In genomic region chr13:92613921-92614320, GRCh38 we compare ENCODE assay signal across 1 cellular context.
A peak's percentile ranks its signal among the peaks of the same experiment; 100 is the strongest.
TF ChIP-seq lines count a peak whose summit lies in the region.

No MANE protein-coding gene starts in this region.

TF ChIP-seq in K562, 482 proteins besides CTCF, POLR2A, EP300 and RAD21 (continued from another document):
- TF ChIP-seq, protein P1, sequence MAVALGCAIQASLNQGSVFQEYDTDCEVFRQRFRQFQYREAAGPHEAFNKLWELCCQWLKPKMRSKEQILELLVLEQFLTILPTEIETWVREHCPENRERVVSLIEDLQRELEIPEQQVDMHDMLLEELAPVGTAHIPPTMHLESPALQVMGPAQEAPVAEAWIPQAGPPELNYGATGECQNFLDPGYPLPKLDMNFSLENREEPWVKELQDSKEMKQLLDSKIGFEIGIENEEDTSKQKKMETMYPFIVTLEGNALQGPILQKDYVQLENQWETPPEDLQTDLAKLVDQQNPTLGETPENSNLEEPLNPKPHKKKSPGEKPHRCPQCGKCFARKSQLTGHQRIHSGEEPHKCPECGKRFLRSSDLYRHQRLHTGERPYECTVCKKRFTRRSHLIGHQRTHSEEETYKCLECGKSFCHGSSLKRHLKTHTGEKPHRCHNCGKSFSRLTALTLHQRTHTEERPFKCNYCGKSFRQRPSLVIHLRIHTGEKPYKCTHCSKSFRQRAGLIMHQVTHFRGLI (CRISPR knock-in tag; IDR thresholded peaks at IDR 0.05): 0 out of 2 replicates have a peak, but pooled peaks have one; percentile 35
- TF ChIP-seq ELF1 (tag; IDR thresholded peaks at IDR 0.05) (no peak), BRF2 (IDR thresholded peaks at IDR 0.05; ENCODE audit: borderline replicate concordance, insufficient read depth, insufficient read length) (no peak), ZNF79 (CRISPR knock-in tag; IDR thresholded peaks at IDR 0.05; ENCODE audit: low read depth) (no peak), FOXM1 (IDR thresholded peaks at IDR 0.05; ENCODE audit: low read depth) (no peak), FOXM1 (CRISPR knock-in tag; IDR thresholded peaks at IDR 0.05; ENCODE audit: low read depth) (no peak), PPARD (CRISPR knock-in tag; IDR thresholded peaks at IDR 0.05) (0 out of 2 replicates have a peak, but pooled peaks have one; percentile 43), ELF4 (CRISPR knock-in tag; IDR thresholded peaks at IDR 0.05) (no peak), SMARCA4 (IDR thresholded peaks at IDR 0.05) (no peak), ZNF324 (CRISPR knock-in tag; IDR thresholded peaks at IDR 0.05) (no peak), SREBF2 (CRISPR knock-in tag; IDR thresholded peaks at IDR 0.05) (no peak), RFX5 (IDR thresholded peaks at IDR 0.05; ENCODE audit: low read depth, low read length) (no peak), PHF8 (IDR thresholded peaks at IDR 0.05; ENCODE audit: borderline replicate concordance, low read length) (no peak), ERF (CRISPR knock-in tag; IDR thresholded peaks at IDR 0.05) (no peak), RB1 (IDR thresholded peaks at IDR 0.05; ENCODE audit: low read depth) (no peak), ZFPM2 (CRISPR knock-in tag; IDR thresholded peaks at IDR 0.05) (no peak), NFE2L1 (tag; IDR thresholded peaks at IDR 0.05; ENCODE audit: borderline replicate concordance, low read depth) (no peak), TEAD2 (tag; IDR thresholded peaks at IDR 0.05) (peak; percentile 17; the same call in 1 of the 2 replicates), ZNF507 (tag; conservative IDR thresholded peaks at IDR 0.05) (peak; percentile 16; the same call in 1 of the 2 replicates), ZNF75A (CRISPR knock-in tag; IDR thresholded peaks at IDR 0.05) (no peak), KHSRP (IDR thresholded peaks at IDR 0.05) (no peak)
- TF ChIP-seq, protein P2, sequence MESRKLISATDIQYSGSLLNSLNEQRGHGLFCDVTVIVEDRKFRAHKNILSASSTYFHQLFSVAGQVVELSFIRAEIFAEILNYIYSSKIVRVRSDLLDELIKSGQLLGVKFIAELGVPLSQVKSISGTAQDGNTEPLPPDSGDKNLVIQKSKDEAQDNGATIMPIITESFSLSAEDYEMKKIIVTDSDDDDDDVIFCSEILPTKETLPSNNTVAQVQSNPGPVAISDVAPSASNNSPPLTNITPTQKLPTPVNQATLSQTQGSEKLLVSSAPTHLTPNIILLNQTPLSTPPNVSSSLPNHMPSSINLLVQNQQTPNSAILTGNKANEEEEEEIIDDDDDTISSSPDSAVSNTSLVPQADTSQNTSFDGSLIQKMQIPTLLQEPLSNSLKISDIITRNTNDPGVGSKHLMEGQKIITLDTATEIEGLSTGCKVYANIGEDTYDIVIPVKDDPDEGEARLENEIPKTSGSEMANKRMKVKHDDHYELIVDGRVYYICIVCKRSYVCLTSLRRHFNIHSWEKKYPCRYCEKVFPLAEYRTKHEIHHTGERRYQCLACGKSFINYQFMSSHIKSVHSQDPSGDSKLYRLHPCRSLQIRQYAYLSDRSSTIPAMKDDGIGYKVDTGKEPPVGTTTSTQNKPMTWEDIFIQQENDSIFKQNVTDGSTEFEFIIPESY (CRISPR knock-in tag; IDR thresholded peaks at IDR 0.05): no peak
- TF ChIP-seq, protein P3, sequence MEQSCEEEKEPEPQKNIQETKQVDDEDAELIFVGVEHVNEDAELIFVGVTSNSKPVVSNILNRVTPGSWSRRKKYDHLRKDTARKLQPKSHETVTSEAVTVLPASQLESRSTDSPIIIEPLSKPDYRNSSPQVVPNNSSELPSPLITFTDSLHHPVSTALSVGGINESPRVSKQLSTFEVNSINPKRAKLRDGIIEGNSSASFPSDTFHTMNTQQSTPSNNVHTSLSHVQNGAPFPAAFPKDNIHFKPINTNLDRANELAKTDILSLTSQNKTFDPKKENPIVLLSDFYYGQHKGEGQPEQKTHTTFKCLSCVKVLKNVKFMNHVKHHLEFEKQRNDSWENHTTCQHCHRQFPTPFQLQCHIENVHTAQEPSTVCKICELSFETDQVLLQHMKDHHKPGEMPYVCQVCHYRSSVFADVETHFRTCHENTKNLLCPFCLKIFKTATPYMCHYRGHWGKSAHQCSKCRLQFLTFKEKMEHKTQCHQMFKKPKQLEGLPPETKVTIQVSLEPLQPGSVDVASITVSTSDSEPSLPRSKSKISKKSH (CRISPR knock-in tag; IDR thresholded peaks at IDR 0.05): peak; percentile 75; the same call in 1 of the 2 replicates
TF ChIP-seq in K562: peak in this region for 9.
